Comparison of ENCODE assay signal across 13 cellular contexts in the genomic region with DNA sequence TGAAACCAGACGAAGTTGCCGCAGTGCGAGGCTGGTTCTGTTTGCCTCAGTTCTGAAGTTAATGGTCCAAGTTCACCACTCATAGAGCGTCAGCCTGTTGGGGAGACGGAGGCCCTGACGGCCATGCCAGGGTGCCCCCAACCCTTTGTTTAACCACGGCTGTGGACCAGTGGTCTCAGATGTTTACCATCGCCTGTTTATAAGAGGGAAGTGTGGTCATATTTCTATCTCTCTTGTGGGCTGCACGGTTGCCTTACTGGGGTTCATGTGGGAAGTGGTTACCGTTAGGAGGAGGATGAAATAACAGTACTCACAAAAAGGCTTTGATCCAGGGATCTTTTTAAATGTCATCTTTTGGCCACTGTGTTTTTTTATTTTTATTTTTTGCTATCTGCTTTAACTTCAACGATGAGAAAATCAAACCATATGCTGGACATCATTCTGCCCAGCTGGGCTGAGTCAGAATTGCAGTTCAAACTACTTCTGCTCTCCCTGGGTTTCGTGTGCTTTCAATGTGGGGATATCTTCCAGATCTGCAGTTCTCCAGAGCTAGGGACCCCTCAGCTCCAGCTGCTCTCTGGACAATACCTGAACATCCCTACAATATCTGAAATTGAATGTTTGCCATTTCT. TPM values are rescaled to one million over a fixed set of nuclear protein-coding genes. Genes with fewer than 3 reads are reported as not detected.
DNase-seq lines count a peak whose midpoint lies in the region; ATAC-seq, FAIRE-seq and TF ChIP-seq lines count a peak whose summit lies in the region.
"Had no signal": no experiment of that assay in that cellular context is flagged by ENCODE, and none has a peak within 500 bp of the region (broad histone marks: within the 10 kb centered on the region; RNA-seq: fewer than 3 reads in every experiment).

No MANE protein-coding gene starts in this region.

- peaks cover 99% of the 10 kb centered on the region for H3K4me1 ChIP-seq in BLaER1

- peak overlapping the region; percentile 71 for H3K4me3 Mint-ChIP-seq in activated naive CD4-positive, alpha-beta T cell treated with anti-CD3 and anti-CD28 coated beads, Interleukin-2, amount 50 U/mL, for 24 hours
- no peak overlapping the region for H3K4me3 Mint-ChIP-seq in mesothelial cell of epicardium

- no peaks in the 10 kb centered on the region for H3K9me3 ChIP-seq in BLaER1
- H3K9me3 ChIP-seq: thoracic aorta had no signal

- H3K27me3 Mint-ChIP-seq in activated naive CD4-positive, alpha-beta T cell treated with anti-CD3 and anti-CD28 coated beads, Interleukin-2, amount 50 U/mL, for 24 hours = no peaks in the 10 kb centered on the region
- no peaks in the 10 kb centered on the region for H3K27me3 Mint-ChIP-seq in mesothelial cell of epicardium (ENCODE audit: low read depth)

- H4K20me1 ChIP-seq in BLaER1 = peaks cover 85% of the 10 kb centered on the region

- ATAC-seq in HG03354 (IDR thresholded peaks at IDR 0.05; ENCODE audit: poor library complexity, severe bottlenecking, unreplicated experiment) = no peak
- ATAC-seq: left cardiac atrium had no signal

- TF ChIP-seq POLR2A in H54 (IDR thresholded peaks at IDR 0.05; ENCODE audit: low read depth, low read length) = no peak

- no peaks in the 10 kb centered on the region for H3K9me3 Mint-ChIP-seq in activated naive CD4-positive, alpha-beta T cell treated with anti-CD3 and anti-CD28 coated beads, Interleukin-2, amount 50 U/mL, for 24 hours
- no peaks in the 10 kb centered on the region for H3K9me3 Mint-ChIP-seq in mesothelial cell of epicardium

- peaks cover 8% of the 10 kb centered on the region; the same call in 1 of the 2 replicates for H3K36me3 ChIP-seq in BLaER1
- H3K36me3 ChIP-seq: thoracic aorta had no signal

- peak overlapping the region; percentile 94 for H3K4me2 ChIP-seq in BLaER1

- H3K4me1 Mint-ChIP-seq in activated naive CD4-positive, alpha-beta T cell treated with anti-CD3 and anti-CD28 coated beads, Interleukin-2, amount 50 U/mL, for 24 hours = peaks cover 93% of the 10 kb centered on the region
- peaks cover 67% of the 10 kb centered on the region for H3K4me1 Mint-ChIP-seq in mesothelial cell of epicardium

- peaks cover 2% of the 10 kb centered on the region for H3K36me3 Mint-ChIP-seq in activated naive CD4-positive, alpha-beta T cell treated with anti-CD3 and anti-CD28 coated beads, Interleukin-2, amount 50 U/mL, for 24 hours
- H3K36me3 Mint-ChIP-seq in mesothelial cell of epicardium = peaks cover 10% of the 10 kb centered on the region

- H3K27ac Mint-ChIP-seq in activated naive CD4-positive, alpha-beta T cell treated with anti-CD3 and anti-CD28 coated beads, Interleukin-2, amount 50 U/mL, for 24 hours = peak overlapping the region; percentile 71
- H3K27ac Mint-ChIP-seq in mesothelial cell of epicardium = peak overlapping the region; percentile 35

- H3K27ac ChIP-seq in BLaER1 = peak overlapping the region; percentile 69
- H3K27ac ChIP-seq: thoracic aorta had no signal

- no peak for FAIRE-seq in H54 (lab: Jason Lieb, UNC)

- DNase-seq in Jurkat, Clone E6-1 (ENCODE audit: low read depth, low spot score) = peak; percentile 60
- DNase-seq in mesothelial cell of epicardium (ENCODE audit: low spot score in 2 of 2, unreplicated experiment in 2 of 2) = no peak
- DNase-seq in H54 (ENCODE audit: insufficient read length, low spot score) = no peak
- no peak for DNase-seq in mucosa of gallbladder (ENCODE audit: low spot score)
- no peak for DNase-seq in midbrain (lab: John Stamatoyannopoulos, UW)
- DNase-seq: activated CD8-positive, alpha-beta memory T cell treated with anti-CD3 and anti-CD28 coated beads, Interleukin-2, amount 50 U/mL, for 4 hours; KG1; left cardiac atrium; stimulated activated CD4-positive, alpha-beta T cell treated with anti-CD3 and anti-CD28 coated beads, Interleukin-12 subunit alpha, Interleukin-12 subunit beta, amount 100 ng/mL, for 4 hours had no signal

- H3K9ac ChIP-seq in BLaER1 = peak overlapping the region; percentile 39; the same call in 1 of the 2 replicates

- TF ChIP-seq CTCF in mesothelial cell of epicardium (IDR thresholded peaks at IDR 0.05; ENCODE audit: unreplicated experiment) = no peak

- H3K27me3 ChIP-seq in BLaER1 = no peaks in the 10 kb centered on the region

- H3K4me3 ChIP-seq in BLaER1 = peak overlapping the region; percentile 32; the same call in 1 of the 2 replicates
- H3K4me3 ChIP-seq in Jurkat, Clone E6-1 (ENCODE audit: low read length) = no peak overlapping the region
- H3K4me3 ChIP-seq: thoracic aorta had no signal

RNA-seq across cellular contexts. Expression of gene SMAD3, which starts 17.8 kb away (rescaled TPM):
- polyA plus RNA-seq in Jurkat, Clone E6-1 (2012; ENCODE audit: insufficient read depth, insufficient read length) = 9.0 TPM
- total RNA-seq in mesothelial cell of epicardium = 89.9 to 96.2 TPM (median 90.7 TPM) in 3 replicates
- total RNA-seq in mucosa of gallbladder = 59.0 TPM
